In the genomic region with DNA sequence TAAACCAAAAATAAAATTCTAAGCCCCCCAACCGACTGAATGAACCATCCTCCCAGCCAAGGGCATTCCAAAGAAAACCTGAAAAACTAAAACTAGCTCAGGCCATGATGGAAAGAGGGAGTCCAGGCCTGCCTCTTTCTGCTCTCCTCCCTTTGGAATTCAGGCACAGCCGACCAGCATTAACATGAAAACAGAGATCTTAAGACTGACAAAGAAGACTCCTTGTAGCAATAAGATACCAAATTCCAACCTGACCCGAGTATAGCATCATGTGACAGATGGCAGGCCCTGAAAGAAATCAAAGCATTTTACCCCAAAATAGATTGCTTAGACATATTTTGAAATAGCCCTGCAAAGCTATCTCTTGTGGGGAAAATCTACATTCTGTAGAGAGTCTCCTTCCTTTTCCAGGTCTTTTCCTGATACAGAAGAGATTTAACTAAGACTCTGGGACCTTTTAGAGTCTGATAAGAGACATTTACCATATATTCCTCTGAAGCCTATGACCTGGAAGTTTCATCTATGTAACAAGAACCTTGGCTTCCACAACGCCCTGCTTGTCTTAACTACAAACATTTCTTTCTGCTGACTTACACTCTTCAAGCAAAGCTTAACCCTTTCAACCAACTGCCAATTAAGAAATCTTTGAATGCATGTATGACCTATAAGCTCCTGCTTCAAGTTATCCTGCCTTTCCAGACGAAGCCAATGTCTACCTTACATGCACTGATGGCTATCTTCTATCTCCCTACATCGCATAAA, we compare ENCODE assay signal across 28 cellular contexts. TPM values are rescaled to one million over a fixed set of nuclear protein-coding genes. Genes with fewer than 3 reads are reported as not detected.
DNase-seq lines count a peak whose midpoint lies in the region; TF ChIP-seq lines count a peak whose summit lies in the region.
"Had no signal": no experiment of that assay in that cellular context is flagged by ENCODE, and none has a peak within 500 bp of the region (broad histone marks: within the 10 kb centered on the region; RNA-seq: fewer than 3 reads in every experiment).

No MANE protein-coding gene starts in this region.

- H4K8ac ChIP-seq in mesendoderm (ENCODE audit: low read depth, low read length), result no peak overlapping the region

- H3K79me2 ChIP-seq in KMS-11 (ENCODE audit: insufficient read depth, low read depth) (no peaks in the 10 kb centered on the region), mesendoderm (ENCODE audit: control insufficient read depth, insufficient read depth, low read length) (no peaks in the 10 kb centered on the region)

- no peak overlapping the region for H2BK120ac ChIP-seq in mesendoderm (ENCODE audit: low read depth, low read length)

- H3K27me3 Mint-ChIP-seq in endodermal cell (ENCODE audit: insufficient read depth) (no peaks in the 10 kb centered on the region), glutamatergic neuron (ENCODE audit: unreplicated experiment) (no peaks in the 10 kb centered on the region)
- H3K27me3 Mint-ChIP-seq: activated CD4-positive, alpha-beta T cell treated with anti-CD3 and anti-CD28 coated beads, Interleukin-2, amount 10 ng/mL, durations not matched to agents 7 days and 5 days; B cell had no signal

- no peaks in the 10 kb centered on the region for H3K36me3 ChIP-seq in KMS-11 (ENCODE audit: insufficient read depth)
- no peaks in the 10 kb centered on the region for H3K36me3 ChIP-seq in endodermal cell (ENCODE audit: control insufficient read depth, insufficient read depth, low read length)
- no peaks in the 10 kb centered on the region for H3K36me3 ChIP-seq in mesendoderm (ENCODE audit: control insufficient read depth, insufficient read depth, low read length)
- H3K36me3 ChIP-seq: gastrocnemius medialis, thoracic aorta, vagina had no signal

- no peak overlapping the region for H2AFZ ChIP-seq in KMS-11 (ENCODE audit: low read depth)

- no peak overlapping the region for H3K4ac ChIP-seq in mesendoderm (ENCODE audit: low read depth, low read length)

- H3K27me3 ChIP-seq in KMS-11 (ENCODE audit: insufficient read depth, low read depth), result no peaks in the 10 kb centered on the region
- H3K27me3 ChIP-seq in endodermal cell (ENCODE audit: control insufficient read depth, insufficient read depth, low read length, poor library complexity, severe bottlenecking), result no peaks in the 10 kb centered on the region
- H3K27me3 ChIP-seq in mesendoderm (ENCODE audit: insufficient read depth, low read length, poor library complexity), result no peaks in the 10 kb centered on the region
- H3K27me3 ChIP-seq: gastrocnemius medialis, vagina had no signal

- H3K27ac Mint-ChIP-seq in endodermal cell (no peak overlapping the region), glutamatergic neuron (ENCODE audit: unreplicated experiment) (no peak overlapping the region)
- H3K27ac Mint-ChIP-seq: activated CD4-positive, alpha-beta T cell treated with anti-CD3 and anti-CD28 coated beads, Interleukin-2, amount 10 ng/mL, durations not matched to agents 7 days and 5 days; T-helper 2 cell treated with Interferon-gamma antibody and Interleukin-4, amounts not matched to agents 5 μg/mL and 100 μg/mL, for 36 hours had no signal

- H3K4me2 ChIP-seq in KMS-11 (peak overlapping the region; percentile 56), mesendoderm (ENCODE audit: low read length) (no peak overlapping the region)
- H3K4me2 ChIP-seq: A549 had no signal

- H3K79me1 ChIP-seq in mesendoderm (ENCODE audit: low read length), result no peaks in the 10 kb centered on the region

- H3K18ac ChIP-seq in mesendoderm (ENCODE audit: low read length), result no peak overlapping the region

- no peak overlapping the region for H3K4me3 ChIP-seq in KMS-11 (IDR thresholded peaks at IDR 0.05; ENCODE audit: insufficient read depth, low read depth, low read length)
- no peak overlapping the region for H3K4me3 ChIP-seq in endodermal cell (ENCODE audit: low read length)
- no peak overlapping the region for H3K4me3 ChIP-seq in mesendoderm (ENCODE audit: low read length)
- H3K4me3 ChIP-seq: A549, coronary artery, gastrocnemius medialis, thoracic aorta, vagina had no signal

- no peak overlapping the region for H3K56ac ChIP-seq in mesendoderm (ENCODE audit: low read length)

- DNase-seq in ELF-1 (ENCODE audit: low read depth, low spot score), result peak; percentile 79
- peak; percentile 72 for DNase-seq in endodermal cell
- DNase-seq in mesendoderm, result peak; percentile 78
- no peak for DNase-seq in NCI-H1048 (lab: John Stamatoyannopoulos, UW)
- no peak for DNase-seq in SIG-M5 treated with dmso at 0.1 percent for 504 hours (lab: John Stamatoyannopoulos, UW; ENCODE audit: unreplicated experiment)
- DNase-seq in SW 1271 (lab: John Stamatoyannopoulos, UW), result no peak
- DNase-seq in glutamatergic neuron, result no peak
- DNase-seq: activated CD4-positive, alpha-beta T cell treated with anti-CD3 and anti-CD28 coated beads, Interleukin-2, amount 10 ng/mL, durations not matched to agents 7 days and 5 days; activated naive CD4-positive, alpha-beta T cell treated with Interleukin-2 at 50 U/mL for 16 hours; activated T-cell treated with anti-CD3 and anti-CD28 coated beads, Interleukin-2, amount 50 U/mL, for 48 hours; DMS53; gastrocnemius medialis; hypothalamus; mesenchymal stem cell; MV-4-11; NCI-H187; NCI-H526; retina; stimulated activated CD4-positive, alpha-beta T cell treated with anti-CD3 and anti-CD28 coated beads, Interleukin-4, amount 100 ng/mL, for 24 hours; stimulated activated naive CD4-positive, alpha-beta T cell treated with Interleukin-2 at 50 U/mL for 16 hours had no signal

- WGBS in endodermal cell (ENCODE audit: insufficient coverage in 1 of 2, insufficient read length in 1 of 2), 2 experiments, result 64 to 72% methylated on average over 4 to 6 of the region's 6 CpGs
- no CpG with 5 or more reads among the region's 6 CpGs for WGBS in mesendoderm (ENCODE audit: extremely low coverage, insufficient coverage, low lambda C conversion rate)

- H3K27ac ChIP-seq in KMS-11 (peak overlapping the region; percentile 49; the same call in 1 of the 2 replicates), endodermal cell (ENCODE audit: low read depth, low read length) (no peak overlapping the region), mesendoderm (ENCODE audit: low read depth, low read length) (no peak overlapping the region)
- H3K27ac ChIP-seq: A549, coronary artery, gastrocnemius medialis, thoracic aorta, vagina, VCaP had no signal

- H3K9me3 ChIP-seq in endodermal cell (ENCODE audit: control insufficient read depth, low read length), result no peaks in the 10 kb centered on the region
- H3K9me3 ChIP-seq: A549, gastrocnemius medialis, thoracic aorta, vagina had no signal

- H3K4me3 Mint-ChIP-seq in endodermal cell, result no peak overlapping the region
- H3K4me3 Mint-ChIP-seq in glutamatergic neuron (ENCODE audit: unreplicated experiment), result no peak overlapping the region
- H3K4me3 Mint-ChIP-seq: activated CD4-positive, alpha-beta T cell treated with anti-CD3 and anti-CD28 coated beads, Interleukin-2, amount 10 ng/mL, durations not matched to agents 7 days and 5 days; B cell; T-helper 2 cell treated with Interferon-gamma antibody and Interleukin-4, amounts not matched to agents 5 μg/mL and 100 μg/mL, for 36 hours had no signal

- H3K9me3 Mint-ChIP-seq in endodermal cell (peaks cover 2% of the 10 kb centered on the region), glutamatergic neuron (ENCODE audit: unreplicated experiment) (no peaks in the 10 kb centered on the region)

- H3K9ac ChIP-seq in KMS-11 (no peak overlapping the region), endodermal cell (ENCODE audit: extremely low read depth, low read length, poor library complexity, severe bottlenecking) (no peak overlapping the region), mesendoderm (ENCODE audit: low read length) (no peak overlapping the region)

- H3K4me1 Mint-ChIP-seq in endodermal cell (peaks cover 11% of the 10 kb centered on the region), glutamatergic neuron (ENCODE audit: low read depth, unreplicated experiment) (peaks cover 3% of the 10 kb centered on the region)

- no peak overlapping the region for H3K23ac ChIP-seq in mesendoderm (ENCODE audit: low read length)

- H4K5ac ChIP-seq in mesendoderm (ENCODE audit: low read length), result no peak overlapping the region

- H3K4me1 ChIP-seq in KMS-11 (ENCODE audit: low read depth, poor library complexity, severe bottlenecking) (peaks cover 67% of the 10 kb centered on the region), endodermal cell (ENCODE audit: control insufficient read depth, insufficient read depth, low read length) (no peaks in the 10 kb centered on the region), mesendoderm (ENCODE audit: control insufficient read depth, low read depth, low read length) (no peaks in the 10 kb centered on the region)
- H3K4me1 ChIP-seq: A549, gastrocnemius medialis, vagina had no signal

- H4K20me1 ChIP-seq in KMS-11 (ENCODE audit: insufficient read depth), result no peaks in the 10 kb centered on the region

- TF ChIP-seq CTCF in KMS-11 (conservative IDR thresholded peaks at IDR 0.05; ENCODE audit: low read depth, low read length) (no peak), endodermal cell (conservative IDR thresholded peaks at IDR 0.05) (no peak), glutamatergic neuron (IDR thresholded peaks at IDR 0.05; ENCODE audit: partially characterized antibody, unreplicated experiment) (no peak)

- H3K36me3 Mint-ChIP-seq in endodermal cell (ENCODE audit: low read depth) (no peaks in the 10 kb centered on the region), glutamatergic neuron (ENCODE audit: unreplicated experiment) (no peaks in the 10 kb centered on the region)

- no peak overlapping the region for H2AK5ac ChIP-seq in mesendoderm (ENCODE audit: low read length)

- no peak overlapping the region for H2BK15ac ChIP-seq in mesendoderm (replicated peaks; ENCODE audit: low read depth)

- H2BK5ac ChIP-seq in mesendoderm (ENCODE audit: low read length), result no peak overlapping the region

RNA-seq across cellular contexts. Expression of a gene that starts 22.2 kb away (rescaled TPM):
- total RNA-seq in endodermal cell (not detected), glutamatergic neuron (ENCODE audit: unreplicated experiment) (not detected)
- polyA plus RNA-seq in endodermal cell (2013, experiment 1 of 2), result 0.46 TPM
- 0.62 TPM for polyA plus RNA-seq in endodermal cell (2013, experiment 2 of 2)
- polyA plus RNA-seq in mesendoderm (2013, experiment 1 of 2), result 0.04 TPM
- 0.01 TPM for polyA plus RNA-seq in mesendoderm (2013, experiment 2 of 2)
- polyA plus RNA-seq: A549 had no signal

Comparison
In these comparisons a context has a peak if more than half of its experiments do, and no peak if none do; other contexts are left out.
1. DNase-seq: peak in ELF-1 (single experiment), endodermal cell (single experiment) and mesendoderm (single experiment); none in NCI-H1048 (single experiment), SIG-M5 treated with dmso at 0.1 percent for 504 hours (single experiment), SW 1271 (0 of 2) and glutamatergic neuron (single experiment).